8 cellular contexts compared by ENCODE assay signal in the genomic region with DNA sequence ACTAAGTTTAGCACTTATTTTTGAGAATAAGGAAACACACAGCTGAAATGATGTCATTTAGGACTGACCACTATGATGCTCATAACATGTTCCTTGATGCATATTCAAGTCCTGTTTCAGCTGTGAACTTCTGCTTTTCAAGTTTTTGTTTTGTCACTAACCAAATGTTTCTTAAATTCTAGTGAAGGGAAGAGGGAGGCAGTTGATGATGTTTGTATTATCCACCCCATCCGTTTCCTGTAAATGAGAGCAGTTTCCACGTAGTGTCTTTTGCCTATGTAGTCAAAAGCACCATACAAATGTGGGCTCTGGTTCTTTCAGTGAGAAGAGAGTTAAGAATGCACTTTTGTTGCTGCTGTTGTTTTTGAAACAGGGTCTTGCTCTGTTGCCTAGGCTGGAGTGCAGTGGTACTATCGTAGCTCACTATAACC.
DNase-seq lines count a peak whose midpoint lies in the region; ATAC-seq, FAIRE-seq and TF ChIP-seq lines count a peak whose summit lies in the region.

No MANE protein-coding gene starts in this region.

- no peak overlapping the region for H3K4me3 ChIP-seq in CD4-positive, alpha-beta memory T cell (ENCODE audit: low read length in 2 of 2)
- H3K4me3 ChIP-seq in GM12878 (peak overlapping the region; percentile 22; the same call in 1 of the 2 replicates), tibial artery (no peak overlapping the region)

- no peaks in the 10 kb centered on the region for H3K9me3 ChIP-seq in CD4-positive, alpha-beta memory T cell (ENCODE audit: control insufficient read depth in 1 of 2, low read length in 2 of 2)
- H3K9me3 ChIP-seq in GM12878 (replicated peaks; ENCODE audit: control insufficient read depth, insufficient read depth, low read length) (no peaks in the 10 kb centered on the region), tibial artery (no peaks in the 10 kb centered on the region)

- RAD21 ChIA-PET in GM12878 (lab: Charles Lee; ENCODE audit: unreplicated experiment): interaction anchor here (0.7 to 3.7 kb wide), 23 partner anchors 13 to 155 kb away, joined by 3 to 25 read pairs (median 4); no protein-coding TSS in a partner anchor

- TF ChIP-seq RAD21 in GM12878 (IDR thresholded peaks at IDR 0.05; ENCODE audit: insufficient read depth, low read depth, low read length): no peak

- H3K4me2 ChIP-seq in GM12878 (ENCODE audit: control insufficient read depth, insufficient read depth): peak overlapping the region; percentile 92

- H3K9ac ChIP-seq in GM12878 (ENCODE audit: control insufficient read depth, insufficient read depth, low read length): peak overlapping the region; percentile 63

- peaks cover 30 to 42% (median 34%) of the 10 kb centered on the region in 4 donors for H3K4me1 Mint-ChIP-seq in CD4-positive, alpha-beta memory T cell

- 0% methylated on average over 3 of the region's 3 CpGs for WGBS in GM12878 (ENCODE audit: insufficient coverage, insufficient replicate concordance, low lambda C conversion rate, missing lambda C conversion rate)

- in situ Hi-C loops in GM12878 (cut with MboI): no loop called here

- CTCF ChIA-PET in CD4-positive, alpha-beta memory T cell (lab: Charles Lee; ENCODE audit: partially characterized antibody): no interaction called here
- CTCF ChIA-PET in GM12878 (lab: Yijun Ruan, JAX): interaction anchor here (0.8 to 1.6 kb wide), 8 partner anchors 8 to 456 kb away, joined by 3 to 6 read pairs (median 4); no protein-coding TSS in a partner anchor

- no TSS peak for BruUV-seq in GM12878 (replicated peaks; lab: Mats Ljungman, UMichigan)

- H3K27me3 ChIP-seq in CD4-positive, alpha-beta memory T cell (ENCODE audit: insufficient read depth, low read length): no peaks in the 10 kb centered on the region
- H3K27me3 ChIP-seq in GM12878 (replicated peaks in 1 of 2; ENCODE audit: control insufficient read depth in 2 of 2, insufficient read depth in 2 of 2, low read length in 1 of 2) (no peaks in the 10 kb centered on the region), tibial artery (no peaks in the 10 kb centered on the region)

- H3K4me1 ChIP-seq in CD4-positive, alpha-beta memory T cell (ENCODE audit: insufficient read depth, low read length): peaks cover 21% of the 10 kb centered on the region
- H3K4me1 ChIP-seq in GM12878 (ENCODE audit: control insufficient read depth, insufficient read depth, low read length): peaks cover 28% of the 10 kb centered on the region
- H3K4me1 ChIP-seq in tibial artery: peaks cover 0 to 76% (median 22%) of the 10 kb centered on the region in 4 donors

- TF ChIP-seq CTCF in GM12878 (IDR thresholded peaks at IDR 0.05 in 2 of 3, conservative IDR thresholded peaks at IDR 0.05 in 1 of 3; ENCODE audit: control insufficient read depth in 2 of 3, extremely low read depth in 1 of 3, insufficient read depth in 1 of 3, low read depth in 3 of 3, low read length in 3 of 3) (no peak), tibial artery (IDR thresholded peaks at IDR 0.05) (no peak)

- ATAC-seq in GM19463 (IDR thresholded peaks at IDR 0.05; ENCODE audit: unreplicated experiment): peak; percentile 65
- ATAC-seq in HG03442 (IDR thresholded peaks at IDR 0.05; ENCODE audit: unreplicated experiment): peak; percentile 67
- peak; percentile 77 for ATAC-seq in GM12878

- peak in 4 of 5 donors; percentile 40 to 77 (median 60) for DNase-seq in CD4-positive, alpha-beta memory T cell
- DNase-seq in GM12878 (ENCODE audit: low read depth, low spot score) (peak; percentile 83), tibial artery (no peak), HPDE6-E6E7 (ENCODE audit: extremely low spot score) (no peak), NCI-H1417 treated with DMSO at 0.1 percent for 48 hours (lab: John Stamatoyannopoulos, UW) (no peak), SHP77 (lab: John Stamatoyannopoulos, UW) (no peak)

- SMC1A ChIA-PET in GM12878 (lab: Charles Lee; ENCODE audit: uncharacterized antibody, unreplicated experiment): interaction anchor here (0.7 to 4.1 kb wide), 21 partner anchors 11 to 218 kb away, joined by 3 to 50 read pairs (median 6); no protein-coding TSS in a partner anchor

- H3K36me3 Mint-ChIP-seq in CD4-positive, alpha-beta memory T cell: no peaks in the 10 kb centered on the region

- no peaks in the 10 kb centered on the region for H3K36me3 ChIP-seq in CD4-positive, alpha-beta memory T cell (ENCODE audit: insufficient read depth, low read length)
- H3K36me3 ChIP-seq in GM12878 (ENCODE audit: control insufficient read depth in 2 of 2, insufficient read depth in 2 of 2, low read length in 1 of 2) (no peaks in the 10 kb centered on the region), tibial artery (no peaks in the 10 kb centered on the region)

- no peaks in the 10 kb centered on the region for H3K9me3 Mint-ChIP-seq in CD4-positive, alpha-beta memory T cell

- H4K20me1 ChIP-seq in GM12878 (ENCODE audit: control insufficient read depth, insufficient read depth): peaks cover 3% of the 10 kb centered on the region; the same call in 1 of the 2 replicates

- intact Hi-C loops in CD4-positive, alpha-beta memory T cell (cut with micrococcal nuclease): no loop called here
- intact Hi-C loops in GM12878 (cut with micrococcal nuclease; ENCODE audit: unreplicated experiment): loop anchor here (1.0 to 5.0 kb wide), 3 partner anchors 37 to 354 kb away; no protein-coding TSS in a partner anchor
- intact Hi-C loops in tibial artery (cut with DNase I; ENCODE audit: low total_unique reads): no loop called here

- no peak for TF ChIP-seq POLR2A in GM12878 (IDR thresholded peaks at IDR 0.05; ENCODE audit: low read depth, low read length)

- H3K27me3 Mint-ChIP-seq in CD4-positive, alpha-beta memory T cell: no peaks in the 10 kb centered on the region

- POLR2A ChIA-PET in CD4-positive, alpha-beta memory T cell (lab: Charles Lee; ENCODE audit: partially characterized antibody): interaction anchor here (1.0 kb wide), 1 partner anchor 78 kb away, joined by 3 read pairs; no protein-coding TSS in a partner anchor
- POLR2A ChIA-PET in GM12878 (lab: Charles Lee): interaction anchor here (0.6 to 3.7 kb wide), 16 partner anchors 10 to 218 kb away, joined by 3 to 13 read pairs (median 3); no protein-coding TSS in a partner anchor

- peak overlapping the region in 7 of 8 donors; percentile 4 to 66 (median 52) for H3K4me3 Mint-ChIP-seq in CD4-positive, alpha-beta memory T cell

- H2AFZ ChIP-seq in GM12878 (ENCODE audit: control insufficient read depth, low read depth, low read length): no peak overlapping the region

- TF ChIP-seq EP300 in GM12878 (IDR thresholded peaks at IDR 0.05; ENCODE audit: borderline replicate concordance in 1 of 2, control insufficient read depth in 1 of 2, low read depth in 2 of 2, low read length in 2 of 2): peak; percentile 95 to 98

- H3K79me2 ChIP-seq in GM12878 (ENCODE audit: control insufficient read depth, insufficient read depth, low read length): peaks cover 80% of the 10 kb centered on the region

- H3K27ac ChIP-seq in CD4-positive, alpha-beta memory T cell (ENCODE audit: low read depth, low read length): no peak overlapping the region
- peak overlapping the region; percentile 97 for H3K27ac ChIP-seq in GM12878 (ENCODE audit: control insufficient read depth, insufficient read depth)
- H3K27ac ChIP-seq in tibial artery: peak overlapping the region; percentile 19 to 52

- H3K27ac Mint-ChIP-seq in CD4-positive, alpha-beta memory T cell: peak overlapping the region; percentile 75 to 96 (median 87)

- peak; percentile 94 for FAIRE-seq in GM12878 (lab: Jason Lieb, UNC)

TF ChIP-seq in GM12878, 131 proteins besides CTCF, POLR2A, EP300 and RAD21 (continues in another document):
- peak; percentile 84 to 86 for TF ChIP-seq IKZF2 (IDR thresholded peaks at IDR 0.05)
- no peak for TF ChIP-seq SUPT20H (IDR thresholded peaks at IDR 0.05; ENCODE audit: borderline replicate concordance, control insufficient read depth, low read depth, low read length)
- TF ChIP-seq PKNOX1 (IDR thresholded peaks at IDR 0.05): no peak
- TF ChIP-seq RB1 (IDR thresholded peaks at IDR 0.05; ENCODE audit: borderline replicate concordance): no peak
- no peak for TF ChIP-seq SREBF2 (IDR thresholded peaks at IDR 0.05; ENCODE audit: low read length)
- peak; percentile 88 for TF ChIP-seq RUNX3 (IDR thresholded peaks at IDR 0.05; ENCODE audit: low read length)
- TF ChIP-seq, protein P1, sequence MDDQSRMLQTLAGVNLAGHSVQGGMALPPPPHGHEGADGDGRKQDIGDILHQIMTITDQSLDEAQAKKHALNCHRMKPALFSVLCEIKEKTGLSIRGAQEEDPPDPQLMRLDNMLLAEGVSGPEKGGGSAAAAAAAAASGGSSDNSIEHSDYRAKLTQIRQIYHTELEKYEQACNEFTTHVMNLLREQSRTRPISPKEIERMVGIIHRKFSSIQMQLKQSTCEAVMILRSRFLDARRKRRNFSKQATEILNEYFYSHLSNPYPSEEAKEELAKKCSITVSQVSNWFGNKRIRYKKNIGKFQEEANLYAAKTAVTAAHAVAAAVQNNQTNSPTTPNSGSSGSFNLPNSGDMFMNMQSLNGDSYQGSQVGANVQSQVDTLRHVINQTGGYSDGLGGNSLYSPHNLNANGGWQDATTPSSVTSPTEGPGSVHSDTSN (IDR thresholded peaks at IDR 0.05; ENCODE audit: insufficient replicate concordance, low read depth, low read length): no peak
- no peak for TF ChIP-seq ZNF207 (IDR thresholded peaks at IDR 0.05; ENCODE audit: borderline replicate concordance)
- TF ChIP-seq SP1 (IDR thresholded peaks at IDR 0.05; ENCODE audit: low read depth, low read length): no peak
- no peak for TF ChIP-seq SREBF1 (IDR thresholded peaks at IDR 0.05; ENCODE audit: low read length)
- 0 out of 2 replicates have a peak, but pooled peaks have one; percentile 25 for TF ChIP-seq TCF12 (IDR thresholded peaks at IDR 0.05; ENCODE audit: low read depth, low read length)
- TF ChIP-seq ZNF384 (IDR thresholded peaks at IDR 0.05; ENCODE audit: borderline replicate concordance, low read depth, low read length): no peak

Comparison
In these comparisons a context has a peak if more than half of its experiments do, and no peak if none do; other contexts are left out.
1. DNase-seq: peak in CD4-positive, alpha-beta memory T cell (4 of 5) and GM12878 (single experiment); none in tibial artery (0 of 2), HPDE6-E6E7 (single experiment), NCI-H1417 treated with DMSO at 0.1 percent for 48 hours (single experiment) and SHP77 (0 of 2).
2. Peak in every context shown above with its lines, with median percentiles within 50 percentile points of each other: ATAC-seq.